21 cellular contexts compared by ENCODE assay signal in the genomic region with DNA sequence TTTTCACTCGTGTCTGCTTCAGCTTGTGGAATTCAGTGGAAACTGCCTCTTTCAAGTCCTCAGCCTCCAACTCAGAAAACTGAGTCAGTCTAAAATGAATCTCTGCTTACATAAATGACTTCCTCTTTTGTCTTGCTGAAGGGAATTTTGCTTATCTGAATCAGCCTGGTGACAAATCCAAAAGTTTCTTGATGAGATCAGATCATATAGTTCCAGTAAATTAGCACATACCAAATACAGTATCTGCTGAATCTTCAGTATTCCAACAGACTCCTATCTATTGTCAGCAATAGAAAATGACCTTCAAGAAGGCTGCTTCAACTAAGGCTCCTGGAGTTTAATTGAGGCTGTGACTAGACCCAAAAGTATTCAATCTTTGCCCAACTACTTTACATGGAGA.
A peak's percentile ranks its signal among the peaks of the same experiment; 100 is the strongest.
DNase-seq lines count a peak whose midpoint lies in the region; ATAC-seq and TF ChIP-seq lines count a peak whose summit lies in the region.
"Had no signal": no experiment of that assay in that cellular context is flagged by ENCODE, and none has a peak within 500 bp of the region (broad histone marks: within the 10 kb centered on the region; RNA-seq: fewer than 3 reads in every experiment).

No MANE protein-coding gene starts in this region.

- H3K27ac ChIP-seq in mesodermal cell (ENCODE audit: low read depth, low read length, severe bottlenecking): peak overlapping the region; percentile 13
- no peak overlapping the region for H3K27ac ChIP-seq in CD8-positive, alpha-beta T cell (ENCODE audit: low read depth, low read length)
- H3K27ac ChIP-seq: heart right ventricle, left lung, Peyer's patch had no signal

- no peak overlapping the region for H3K27ac Mint-ChIP-seq in CD8-positive, alpha-beta T cell
- no peak overlapping the region for H3K27ac Mint-ChIP-seq in naive thymus-derived CD8-positive, alpha-beta T cell
- H3K27ac Mint-ChIP-seq: activated T-cell treated with anti-CD3 and anti-CD28 coated beads, Interleukin-2, amount 50 U/mL, for 72 hours; CD4-positive, alpha-beta memory T cell; T-helper 17 cell had no signal

- no peaks in the 10 kb centered on the region for H3K27me3 Mint-ChIP-seq in CD8-positive, alpha-beta T cell (ENCODE audit: low read depth)
- H3K27me3 Mint-ChIP-seq in naive thymus-derived CD8-positive, alpha-beta T cell: no peaks in the 10 kb centered on the region
- H3K27me3 Mint-ChIP-seq: CD4-positive, alpha-beta memory T cell; T-helper 17 cell had no signal

- CTCF ChIA-PET in CD8-positive, alpha-beta T cell (lab: Charles Lee): no interaction called here

- ATAC-seq in CD8-positive, alpha-beta T cell: no peak
- no peak for ATAC-seq in HG02970 (IDR thresholded peaks at IDR 0.05; ENCODE audit: low FRiP score, unreplicated experiment)
- ATAC-seq in naive thymus-derived CD8-positive, alpha-beta T cell: no peak
- ATAC-seq: activated T-cell treated with anti-CD3 and anti-CD28 coated beads, Interleukin-2, amount 50 U/mL, for 72 hours; heart right ventricle; left lung; sciatic nerve; T-helper 17 cell had no signal

- H3K4me1 ChIP-seq in mesodermal cell (ENCODE audit: control insufficient read depth, insufficient read depth, low read length, poor library complexity, severe bottlenecking): peaks cover 7% of the 10 kb centered on the region
- H3K4me1 ChIP-seq in CD8-positive, alpha-beta T cell (ENCODE audit: insufficient read depth, low read length): no peaks in the 10 kb centered on the region
- H3K4me1 ChIP-seq: heart right ventricle, left lung, Peyer's patch had no signal

- no peaks in the 10 kb centered on the region for H3K9me3 Mint-ChIP-seq in CD8-positive, alpha-beta T cell
- H3K9me3 Mint-ChIP-seq in naive thymus-derived CD8-positive, alpha-beta T cell: peaks cover 0 to 3% (median 0%) of the 10 kb centered on the region in 9 donors
- H3K9me3 Mint-ChIP-seq: activated T-cell treated with anti-CD3 and anti-CD28 coated beads, Interleukin-2, amount 50 U/mL, for 72 hours; CD4-positive, alpha-beta memory T cell had no signal

- no peak overlapping the region for H3K4me3 Mint-ChIP-seq in CD8-positive, alpha-beta T cell
- no peak overlapping the region for H3K4me3 Mint-ChIP-seq in naive thymus-derived CD8-positive, alpha-beta T cell
- H3K4me3 Mint-ChIP-seq: activated T-cell treated with anti-CD3 and anti-CD28 coated beads, Interleukin-2, amount 50 U/mL, for 72 hours; CD4-positive, alpha-beta memory T cell; T-helper 17 cell had no signal

- H3K36me3 ChIP-seq in mesodermal cell (ENCODE audit: control insufficient read depth, insufficient read depth, low read length): no peaks in the 10 kb centered on the region
- H3K36me3 ChIP-seq in CD8-positive, alpha-beta T cell (ENCODE audit: insufficient read depth, low read length): no peaks in the 10 kb centered on the region
- H3K36me3 ChIP-seq: heart right ventricle, left lung, Peyer's patch had no signal

- no peaks in the 10 kb centered on the region for H3K4me1 Mint-ChIP-seq in CD8-positive, alpha-beta T cell (ENCODE audit: low read depth)
- H3K4me1 Mint-ChIP-seq in naive thymus-derived CD8-positive, alpha-beta T cell: no peaks in the 10 kb centered on the region
- H3K4me1 Mint-ChIP-seq: CD4-positive, alpha-beta memory T cell; T-helper 17 cell had no signal

- TF ChIP-seq CTCF in CD8-positive, alpha-beta T cell (IDR thresholded peaks at IDR 0.05): no peak

- DNase-seq in GM04503 (ENCODE audit: low read depth) (peak; percentile 55), OCI-M1 (lab: John Stamatoyannopoulos, UW) (peak; percentile 42), dedifferentiated amniotic fluid mesenchymal stem cell (ENCODE audit: extremely low spot score) (peak; percentile 37), NCI-H1105 (lab: John Stamatoyannopoulos, UW) (no peak)
- no peak for DNase-seq in CD8-positive, alpha-beta T cell
- DNase-seq in naive thymus-derived CD8-positive, alpha-beta T cell: no peak
- DNase-seq: activated CD4-positive, alpha-beta T cell treated with anti-CD3 and anti-CD28 coated beads, Interleukin-2, amount 50 U/mL, for 1 hour; activated T-cell treated with anti-CD3 and anti-CD28 coated beads, Interleukin-2, amount 50 U/mL, for 72 hours; anterior cingulate cortex; CD4-positive, alpha-beta memory T cell; effector CD4-positive, alpha-beta T cell; GOT3; heart right ventricle; left lung; NCI-H1048; NCI-H345; Peyer's patch; T-helper 17 cell had no signal

- no peaks in the 10 kb centered on the region for H3K9me3 ChIP-seq in mesodermal cell (ENCODE audit: control insufficient read depth, low read length)
- H3K9me3 ChIP-seq in CD8-positive, alpha-beta T cell (ENCODE audit: low read length): no peaks in the 10 kb centered on the region
- H3K9me3 ChIP-seq: heart right ventricle, left lung, Peyer's patch had no signal

- 67% methylated on average over 1 of the region's 1 CpG for WGBS in mesodermal cell (ENCODE audit: insufficient coverage in 2 of 2), 2 experiments

- no peaks in the 10 kb centered on the region for H3K27me3 ChIP-seq in CD8-positive, alpha-beta T cell (ENCODE audit: insufficient read depth, low read length)
- H3K27me3 ChIP-seq: heart right ventricle, left lung, Peyer's patch had no signal

- intact Hi-C loops in CD8-positive, alpha-beta T cell (cut with DNase I, micrococcal nuclease): no loop called here

- no peak overlapping the region for H3K4me3 ChIP-seq in mesodermal cell (ENCODE audit: extremely low read depth, insufficient read depth, low read length, poor library complexity, severe bottlenecking)
- no peak overlapping the region for H3K4me3 ChIP-seq in CD8-positive, alpha-beta T cell (ENCODE audit: low read depth, low read length)
- H3K4me3 ChIP-seq: heart right ventricle, left lung, Peyer's patch had no signal

- POLR2A ChIA-PET in CD8-positive, alpha-beta T cell (lab: Charles Lee): no interaction called here
- POLR2A ChIA-PET in naive thymus-derived CD8-positive, alpha-beta T cell (lab: Charles Lee): no interaction called here

- H3K36me3 Mint-ChIP-seq in CD8-positive, alpha-beta T cell: no peaks in the 10 kb centered on the region
- H3K36me3 Mint-ChIP-seq in naive thymus-derived CD8-positive, alpha-beta T cell: no peaks in the 10 kb centered on the region
- H3K36me3 Mint-ChIP-seq: CD4-positive, alpha-beta memory T cell had no signal

Comparison
In these comparisons a context has a peak if more than half of its experiments do, and no peak if none do; other contexts are left out.
1. DNase-seq: peak in GM04503 (single experiment), OCI-M1 (single experiment) and dedifferentiated amniotic fluid mesenchymal stem cell (single experiment); none in NCI-H1105 (single experiment), CD8-positive, alpha-beta T cell (0 of 7) and naive thymus-derived CD8-positive, alpha-beta T cell (0 of 10).